Comparison of ENCODE assay signal across 8 cellular contexts in the genomic region with DNA sequence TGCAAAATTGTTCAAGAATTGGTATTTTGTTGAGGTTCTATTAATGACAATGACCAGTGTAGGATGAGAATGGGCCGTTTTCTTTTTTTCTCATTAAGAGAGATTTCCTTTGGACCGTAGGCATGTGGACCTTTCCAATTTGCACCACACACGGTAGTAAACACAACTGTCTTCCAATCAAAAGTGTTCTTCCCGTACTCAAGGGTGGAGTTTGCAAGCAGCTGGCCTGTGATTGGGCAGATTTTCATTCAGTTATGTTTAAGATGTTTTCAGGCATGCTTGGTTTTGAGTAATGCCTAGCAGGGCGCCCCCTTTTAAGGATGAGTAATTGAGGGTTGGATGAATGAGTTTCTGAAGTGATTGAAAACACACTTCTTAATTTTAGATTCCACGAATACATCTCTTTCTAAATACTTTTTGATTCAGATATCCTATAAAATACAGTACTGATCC. TPM values are rescaled to one million over a fixed set of nuclear protein-coding genes. Genes with fewer than 3 reads are reported as not detected.
A peak's percentile ranks its signal among the peaks of the same experiment; 100 is the strongest.
DNase-seq lines count a peak whose midpoint lies in the region; ATAC-seq, FAIRE-seq and TF ChIP-seq lines count a peak whose summit lies in the region.

No MANE protein-coding gene starts in this region.

- H3K27me3 Mint-ChIP-seq in activated CD4-positive, alpha-beta T cell treated with anti-CD3 and anti-CD28 coated beads, Interleukin-2, amount 10 ng/mL, durations not matched to agents 24 days and 14 days, result no peaks in the 10 kb centered on the region
- H3K27me3 Mint-ChIP-seq in nephron (ENCODE audit: low read depth), result no peaks in the 10 kb centered on the region

- H3K4me3 ChIP-seq in NB4 (ENCODE audit: low read depth, low read length), result peak overlapping the region; percentile 82

- peaks cover 35% of the 10 kb centered on the region for H3K4me1 Mint-ChIP-seq in activated CD4-positive, alpha-beta T cell treated with anti-CD3 and anti-CD28 coated beads, Interleukin-2, amount 10 ng/mL, durations not matched to agents 24 days and 14 days
- H3K4me1 Mint-ChIP-seq in nephron, result peaks cover 30% of the 10 kb centered on the region

- DNase-seq in D341Med (ENCODE audit: low spot score) (peak; percentile 37), NB4 (ENCODE audit: low read depth) (peak; percentile 85), urothelium cell line (ENCODE audit: low spot score) (peak; percentile 10)
- DNase-seq in activated CD4-positive, alpha-beta T cell treated with anti-CD3 and anti-CD28 coated beads, Interleukin-2, amount 10 ng/mL, durations not matched to agents 24 days and 14 days, result peak; percentile 83

- peak; percentile 38 for ATAC-seq in GM21619 (IDR thresholded peaks at IDR 0.05; ENCODE audit: unreplicated experiment)
- ATAC-seq in HG02763 (IDR thresholded peaks at IDR 0.05; ENCODE audit: unreplicated experiment), result no peak

- peak; percentile 21 for FAIRE-seq in endometrium (lab: Jason Lieb, UNC)
- no peak for FAIRE-seq in urothelium cell line (lab: Jason Lieb, UNC)

- peak overlapping the region; percentile 95 for H3K4me3 Mint-ChIP-seq in activated CD4-positive, alpha-beta T cell treated with anti-CD3 and anti-CD28 coated beads, Interleukin-2, amount 10 ng/mL, durations not matched to agents 24 days and 14 days
- H3K4me3 Mint-ChIP-seq in nephron, result peak overlapping the region; percentile 92 to 100 (median 98)

- H3K9me3 Mint-ChIP-seq in activated CD4-positive, alpha-beta T cell treated with anti-CD3 and anti-CD28 coated beads, Interleukin-2, amount 10 ng/mL, durations not matched to agents 24 days and 14 days, result peaks cover 4% of the 10 kb centered on the region
- peaks cover 10% of the 10 kb centered on the region for H3K9me3 Mint-ChIP-seq in nephron

- H3K36me3 Mint-ChIP-seq in activated CD4-positive, alpha-beta T cell treated with anti-CD3 and anti-CD28 coated beads, Interleukin-2, amount 10 ng/mL, durations not matched to agents 24 days and 14 days (ENCODE audit: low read depth), result peaks cover 7% of the 10 kb centered on the region
- H3K36me3 Mint-ChIP-seq in nephron (ENCODE audit: low read depth), result peaks cover 23% of the 10 kb centered on the region

- TF ChIP-seq CTCF in NB4 (IDR thresholded peaks at IDR 0.05; ENCODE audit: low read depth, low read length), result peak; percentile 3
- TF ChIP-seq CTCF in nephron (IDR thresholded peaks at IDR 0.05; ENCODE audit: unreplicated experiment in 3 of 3), result no peak

- no peak for TF ChIP-seq POLR2A in NB4 (IDR thresholded peaks at IDR 0.05; ENCODE audit: extremely low read depth, insufficient read length)

- peak overlapping the region; percentile 95 for H3K27ac Mint-ChIP-seq in activated CD4-positive, alpha-beta T cell treated with anti-CD3 and anti-CD28 coated beads, Interleukin-2, amount 10 ng/mL, durations not matched to agents 24 days and 14 days
- H3K27ac Mint-ChIP-seq in nephron, result peak overlapping the region; percentile 97 to 99 (median 99)

- intact Hi-C loops in activated CD4-positive, alpha-beta T cell treated with anti-CD3 and anti-CD28 coated beads, Interleukin-2, amount 10 ng/mL, durations not matched to agents 24 days and 14 days (cut with micrococcal nuclease), result loop anchor here (1.0 to 2.0 kb wide), 2 partner anchors 24 to 176 kb away; a partner anchor contains a TSS

RNA-seq across cellular contexts. Expression of a gene that starts 2.5 kb away (rescaled TPM):
- total RNA-seq in activated CD4-positive, alpha-beta T cell treated with anti-CD3 and anti-CD28 coated beads, Interleukin-2, amount 10 ng/mL, durations not matched to agents 24 days and 14 days, result 48.7 and 52.7 TPM in 2 replicates

RNA-seq across cellular contexts. Expression of a gene that starts 16.9 kb away (rescaled TPM):
- total RNA-seq in activated CD4-positive, alpha-beta T cell treated with anti-CD3 and anti-CD28 coated beads, Interleukin-2, amount 10 ng/mL, durations not matched to agents 24 days and 14 days, result 24.1 and 27.1 TPM in 2 replicates

RNA-seq across cellular contexts. Expression of a gene that starts 23.3 kb away (rescaled TPM):
- 6.7 and 7.9 TPM in 2 replicates for total RNA-seq in activated CD4-positive, alpha-beta T cell treated with anti-CD3 and anti-CD28 coated beads, Interleukin-2, amount 10 ng/mL, durations not matched to agents 24 days and 14 days

Comparison
In these comparisons a context has a peak if more than half of its experiments do, and no peak if none do; other contexts are left out.
1. DNase-seq: peak in every context shown above with its lines; median percentile 85 in NB4; 83 in activated CD4-positive, alpha-beta T cell treated with anti-CD3 and anti-CD28 coated beads, Interleukin-2, amount 10 ng/mL, durations not matched to agents 24 days and 14 days; 37 in D341Med; 10 in urothelium cell line.